ENCODE assay signal across 10 cellular contexts in the genomic region with DNA sequence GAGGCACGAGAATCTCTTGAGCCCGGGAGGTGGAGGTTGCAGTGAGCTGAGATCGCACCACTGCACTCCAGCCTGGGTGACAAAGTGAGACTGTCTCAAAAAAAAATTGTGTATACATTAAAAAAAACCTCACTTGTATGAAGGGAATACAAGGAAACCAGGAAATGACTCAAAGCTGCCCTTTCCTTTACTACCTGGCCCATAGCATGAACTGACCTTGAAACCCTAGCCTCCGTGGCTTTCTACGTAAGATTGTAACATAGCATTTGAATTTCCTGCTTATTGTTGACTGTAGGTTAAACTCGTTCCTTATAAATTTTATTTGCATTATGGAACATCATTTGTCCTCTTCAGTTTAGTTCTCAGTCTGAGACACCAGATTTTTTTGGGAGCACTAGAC. TPM values are rescaled to one million over a fixed set of nuclear protein-coding genes. Genes with fewer than 3 reads are reported as not detected.
DNase-seq lines count a peak whose midpoint lies in the region; ATAC-seq and TF ChIP-seq lines count a peak whose summit lies in the region.
"Had no signal": no experiment of that assay in that cellular context is flagged by ENCODE, and none has a peak within 500 bp of the region (broad histone marks: within the 10 kb centered on the region; RNA-seq: fewer than 3 reads in every experiment).

No MANE protein-coding gene starts in this region.

- H3K4me3 ChIP-seq in PC-3 (ENCODE audit: low read length), result peak overlapping the region; percentile 62
- no peak overlapping the region for H3K4me3 ChIP-seq in colonic mucosa
- no peak overlapping the region for H3K4me3 ChIP-seq in gastrocnemius medialis

- POLR2A ChIA-PET in PC-3 (lab: Charles Lee; ENCODE audit: unreplicated experiment), result interaction anchor here (0.6 to 1.1 kb wide), 7 partner anchors 15 to 297 kb away, joined by 3 to 5 read pairs (median 4); partner anchors contain the start of gene GPRC5A

- in situ Hi-C loops in gastrocnemius medialis (cut with MboI; ENCODE audit: low sequenced_read_pairs in 4 of 4) (loop anchor here in 1 of 4 donors (25.0 kb wide), 1 partner anchor 183 kb away; no protein-coding TSS in a partner anchor), KBM-7 (cut with MboI; ENCODE audit: low pct_unique_long_range_greater_than_20kb, low sequenced_read_pairs) (no loop called here)

- no peak for TF ChIP-seq POLR2A in gastrocnemius medialis (IDR thresholded peaks at IDR 0.05)

- no peak for TF ChIP-seq CTCF in PC-3 (conservative IDR thresholded peaks at IDR 0.05; ENCODE audit: low read depth, low read length)
- TF ChIP-seq CTCF in colonic mucosa (IDR thresholded peaks at IDR 0.05), result no peak
- TF ChIP-seq CTCF in gastrocnemius medialis (IDR thresholded peaks at IDR 0.05 in 4 of 5, conservative IDR thresholded peaks at IDR 0.05 in 1 of 5), result no peak

- H3K27ac ChIP-seq in PC-3 (ENCODE audit: low read length) (peak overlapping the region; percentile 100), colonic mucosa (peak overlapping the region; percentile 87), gastrocnemius medialis (peak overlapping the region in 3 of 4 donors; percentile 1 to 56 (median 14))

- H3K9me3 ChIP-seq in PC-3 (ENCODE audit: low read length), result no peaks in the 10 kb centered on the region
- no peaks in the 10 kb centered on the region for H3K9me3 ChIP-seq in colonic mucosa
- H3K9me3 ChIP-seq in gastrocnemius medialis, result no peaks in the 10 kb centered on the region

- no peaks in the 10 kb centered on the region for H3K79me2 ChIP-seq in PC-3 (ENCODE audit: low read length)

- CTCF ChIA-PET in PC-3 (lab: Charles Lee), result interaction anchor here (0.7 kb wide), 1 partner anchor 41 kb away, joined by 4 read pairs; no protein-coding TSS in a partner anchor

- ATAC-seq in PC-3, result peak; percentile 62
- no peak for ATAC-seq in gastrocnemius medialis
- no peak for ATAC-seq in GM21717 (IDR thresholded peaks at IDR 0.05; ENCODE audit: unreplicated experiment)

- no peaks in the 10 kb centered on the region for H4K20me1 ChIP-seq in PC-3 (ENCODE audit: low read length)

- intact Hi-C loops in PC-3 (cut with micrococcal nuclease), result loop anchor here (5.0 to 10.0 kb wide), 2 partner anchors 33 to 291 kb away; no protein-coding TSS in a partner anchor
- intact Hi-C loops in colonic mucosa (cut with DNase I), result no loop called here
- intact Hi-C loops in gastrocnemius medialis (cut with DNase I; ENCODE audit: low total_unique reads), result no loop called here

- H2AFZ ChIP-seq in PC-3 (ENCODE audit: low read length), result no peak overlapping the region

- no peaks in the 10 kb centered on the region for H3K9me2 ChIP-seq in PC-3 (replicated peaks; ENCODE audit: low read length)

- peak overlapping the region; percentile 81 for H3K4me2 ChIP-seq in PC-3 (ENCODE audit: low read length)

- H3K36me3 ChIP-seq in PC-3 (ENCODE audit: low read depth, low read length) (no peaks in the 10 kb centered on the region), colonic mucosa (no peaks in the 10 kb centered on the region), gastrocnemius medialis (no peaks in the 10 kb centered on the region)

- no peaks in the 10 kb centered on the region for H3K27me3 ChIP-seq in PC-3 (ENCODE audit: low read length)
- H3K27me3 ChIP-seq in colonic mucosa, result no peaks in the 10 kb centered on the region
- no peaks in the 10 kb centered on the region for H3K27me3 ChIP-seq in gastrocnemius medialis

- no TSS peak for BruUV-seq in PC-3 (replicated peaks; lab: Mats Ljungman, UMichigan)

- H3K4me1 ChIP-seq in PC-3 (ENCODE audit: insufficient read depth, low read length) (peaks cover 68% of the 10 kb centered on the region), colonic mucosa (peaks cover 8% of the 10 kb centered on the region), gastrocnemius medialis (peaks cover 0 to 12% of the 10 kb centered on the region in 2 donors)

- peak overlapping the region; percentile 97 for H3K9ac ChIP-seq in PC-3 (ENCODE audit: low read length)
- H3K9ac ChIP-seq in colonic mucosa (ENCODE audit: low read depth in 2 of 2, low read length in 2 of 2), result no peak overlapping the region

- no peaks in the 10 kb centered on the region for H3F3A ChIP-seq in PC-3 (ENCODE audit: low read length, unreplicated experiment)

- DNase-seq in DMS53 treated with DMSO at 0.1 percent for 48 hours (lab: John Stamatoyannopoulos, UW; ENCODE audit: unreplicated experiment) (peak; percentile 98), PC-3 (peak; percentile 91), colonic mucosa (peak; percentile 67), gastrocnemius medialis (no peak), NOMO-1 treated with DMSO at 0.1 percent for 48 hours (lab: John Stamatoyannopoulos, UW; ENCODE audit: unreplicated experiment) (no peak), KBM-7 (no peak), AML-193 (lab: John Stamatoyannopoulos, UW) (no peak)
- DNase-seq: naive B cell, NCI-H1436 treated with DMSO at 0.1 percent for 48 hours had no signal

RNA-seq across cellular contexts. Expression of gene DDX47, which starts 9.1 kb away (rescaled TPM):
- total RNA-seq in PC-3 (2014; rRNA removed), result 58.9 and 59.0 TPM in 2 replicates
- total RNA-seq in colonic mucosa, result 10 to 100 TPM; 36.1 to 45.0 TPM
- total RNA-seq in gastrocnemius medialis, result 10 to 100 TPM; 37.1 to 75.4 (median 58.3) TPM

RNA-seq across cellular contexts. Expression of gene APOLD1, which starts 18.6 kb away (rescaled TPM):
- 2.8 and 3.5 TPM in 2 replicates for total RNA-seq in PC-3 (2014; rRNA removed)
- 1 to 10 TPM; 2.6 to 5.4 TPM for total RNA-seq in colonic mucosa
- 10 to 100 TPM; 25.8 to 73.7 (median 67.7) TPM for total RNA-seq in gastrocnemius medialis

Comparison
In these comparisons a context has a peak if more than half of its experiments do, and no peak if none do; other contexts are left out.
1. DNase-seq: peak in DMS53 treated with DMSO at 0.1 percent for 48 hours (single experiment), PC-3 (single experiment) and colonic mucosa (single experiment); none in gastrocnemius medialis (0 of 2), NOMO-1 treated with DMSO at 0.1 percent for 48 hours (single experiment), KBM-7 (single experiment) and AML-193 (0 of 2).
2. H3K27ac ChIP-seq: peak in every context shown above with its lines; median percentile 100 in PC-3; 87 in colonic mucosa; 14 in gastrocnemius medialis.